ENCODE assay signal across 21 cellular contexts in genomic region chr11:130206141-130206540, GRCh38. TPM values are rescaled to one million over a fixed set of nuclear protein-coding genes. Genes with fewer than 3 reads are reported as not detected.
DNase-seq lines count a peak whose midpoint lies in the region; ATAC-seq and TF ChIP-seq lines count a peak whose summit lies in the region.
"Had no signal": no experiment of that assay in that cellular context is flagged by ENCODE, and none has a peak within 500 bp of the region (broad histone marks: within the 10 kb centered on the region; RNA-seq: fewer than 3 reads in every experiment).

No MANE protein-coding gene starts in this region.

- H3K4me1 ChIP-seq in H9 (ENCODE audit: insufficient read depth, low read length) (no peaks in the 10 kb centered on the region), body of pancreas (no peaks in the 10 kb centered on the region), lower lobe of right lung (no peaks in the 10 kb centered on the region), spleen (peaks cover 0 to 21% (median 14%) of the 10 kb centered on the region in 6 donors), tibial nerve (no peaks in the 10 kb centered on the region)

- H3K56ac ChIP-seq in H9 (ENCODE audit: insufficient read length, low read depth, low read length): no peak overlapping the region

- H3K27me3 Mint-ChIP-seq in H9 (ENCODE audit: low read depth): no peaks in the 10 kb centered on the region; the same call in 1 of the 2 replicates

- no peak overlapping the region for H3K27ac ChIP-seq in H9 (ENCODE audit: insufficient read length, low read depth, low read length)
- no peak overlapping the region for H3K27ac ChIP-seq in body of pancreas
- no peak overlapping the region for H3K27ac ChIP-seq in lower lobe of right lung
- H3K27ac ChIP-seq in spleen: no peak overlapping the region
- no peak overlapping the region for H3K27ac ChIP-seq in tibial nerve
- H3K27ac ChIP-seq: RWPE1 had no signal

- intact Hi-C loops in body of pancreas (cut with DNase I) (loop anchor here (10.0 kb wide), 1 partner anchor 199 kb away; no protein-coding TSS in a partner anchor), lower lobe of right lung (cut with DNase I) (no loop called here), spleen (cut with DNase I; ENCODE audit: low total_unique reads) (no loop called here)

- no peaks in the 10 kb centered on the region for H3K4me1 Mint-ChIP-seq in H9

- TF ChIP-seq CTCF in H9 (conservative IDR thresholded peaks at IDR 0.05) (no peak), body of pancreas (IDR thresholded peaks at IDR 0.05) (no peak), lower lobe of right lung (IDR thresholded peaks at IDR 0.05) (no peak), spleen (IDR thresholded peaks at IDR 0.05 in 8 of 11, conservative IDR thresholded peaks at IDR 0.05 in 3 of 11) (no peak), tibial nerve (IDR thresholded peaks at IDR 0.05) (no peak)

- H3K23me2 ChIP-seq in H9 (ENCODE audit: insufficient read length, low read depth, low read length, poor library complexity, severe bottlenecking): no peaks in the 10 kb centered on the region

- H4K5ac ChIP-seq in H9 (ENCODE audit: insufficient read length, low read depth, low read length): no peak overlapping the region

- H3K4me3 Mint-ChIP-seq in H9: no peak overlapping the region
- H3K4me3 Mint-ChIP-seq: CD14-positive monocyte had no signal

- no peak overlapping the region for H2BK120ac ChIP-seq in H9 (ENCODE audit: low read depth, low read length, poor library complexity, severe bottlenecking)

- no peak overlapping the region for H3K27ac Mint-ChIP-seq in H9

- no peak overlapping the region for H3K4ac ChIP-seq in H9 (ENCODE audit: low read depth, low read length)

- no peak overlapping the region for H2BK12ac ChIP-seq in H9 (ENCODE audit: insufficient read length, low read depth, low read length)

- H3K36me3 ChIP-seq in body of pancreas (replicated peaks in 1 of 2; ENCODE audit: insufficient read depth in 1 of 2, low read depth in 2 of 2) (peaks cover 0 to 23% of the 10 kb centered on the region in 2 donors), lower lobe of right lung (peaks cover 25% of the 10 kb centered on the region), spleen (peaks cover 0 to 23% (median 0%) of the 10 kb centered on the region in 6 donors), tibial nerve (no peaks in the 10 kb centered on the region)

- H3K4me2 ChIP-seq in H9 (ENCODE audit: insufficient read depth, insufficient read length, low read length): no peak overlapping the region

- peaks cover 9 to 17% (median 12%) of the 10 kb centered on the region in 3 experiments for H3K36me3 Mint-ChIP-seq in H9 (ENCODE audit: insufficient read depth in 1 of 3, low read depth in 3 of 3)

- no peak overlapping the region for H2AFZ ChIP-seq in H9 (ENCODE audit: low read length)

- H2AK5ac ChIP-seq in H9 (ENCODE audit: insufficient read length, low read length): no peak overlapping the region

- no peak overlapping the region for H3K14ac ChIP-seq in H9 (ENCODE audit: insufficient read depth, low read length)

- no peaks in the 10 kb centered on the region for H3K79me1 ChIP-seq in H9 (ENCODE audit: insufficient read depth, low read depth, low read length, poor library complexity, severe bottlenecking)

- TF ChIP-seq POLR2A in body of pancreas (IDR thresholded peaks at IDR 0.05): no peak
- TF ChIP-seq POLR2A in spleen (IDR thresholded peaks at IDR 0.05): no peak
- TF ChIP-seq POLR2A in tibial nerve (IDR thresholded peaks at IDR 0.05): no peak

- H3K9ac ChIP-seq in H9 (ENCODE audit: extremely low read depth, insufficient read length, low read length): no peak overlapping the region

- DNase-seq in H9 (peak; percentile 22), body of pancreas (peak in 3 of 4 donors; percentile 2 to 9 (median 3)), lower lobe of right lung (peak; percentile 29), spleen (peak; percentile 60), tibial nerve (ENCODE audit: low spot score in 2 of 2) (no peak)
- DNase-seq: ACHN; AML-193; GF-D8; NCI-H1105 treated with DMSO at 0.1 percent for 48 hours; NCI-H1694 treated with DMSO at 0.1 percent for 48 hours; NCI-H446 treated with DMSO at 0.1 percent for 48 hours; NK-92 treated with Interleukin-12 subunit alpha and Interleukin-12 subunit beta, amount 100 ng/mL, for 24 hours; OCI-M1 had no signal

- H3K9me3 Mint-ChIP-seq in H9: peaks cover 0 to 4% of the 10 kb centered on the region in 2 experiments; a peak in 1 of 5 replicates

- H3T11ph ChIP-seq in H9 (ENCODE audit: low read length): no peak overlapping the region

- ATAC-seq in body of pancreas: no peak
- no peak for ATAC-seq in lower lobe of right lung
- no peak for ATAC-seq in HG03097 (IDR thresholded peaks at IDR 0.05; ENCODE audit: low FRiP score, unreplicated experiment)
- ATAC-seq in HG02852 (IDR thresholded peaks at IDR 0.05; ENCODE audit: unreplicated experiment): no peak
- ATAC-seq in HG03521 (IDR thresholded peaks at IDR 0.05; ENCODE audit: unreplicated experiment): no peak

- H3K27me3 ChIP-seq in H9 (ENCODE audit: insufficient read depth, low read length) (no peaks in the 10 kb centered on the region), body of pancreas (no peaks in the 10 kb centered on the region), lower lobe of right lung (ENCODE audit: low read depth) (no peaks in the 10 kb centered on the region), spleen (replicated peaks in 1 of 7) (no peaks in the 10 kb centered on the region), tibial nerve (no peaks in the 10 kb centered on the region)

- H3K9me3 ChIP-seq in H9 (ENCODE audit: control insufficient read depth, low read depth, low read length): no peaks in the 10 kb centered on the region
- H3K9me3 ChIP-seq in body of pancreas: no peaks in the 10 kb centered on the region
- H3K9me3 ChIP-seq in lower lobe of right lung: no peaks in the 10 kb centered on the region
- H3K9me3 ChIP-seq in spleen: no peaks in the 10 kb centered on the region
- H3K9me3 ChIP-seq in tibial nerve: no peaks in the 10 kb centered on the region

- H2BK15ac ChIP-seq in H9 (ENCODE audit: low read depth, low read length): no peak overlapping the region

- no peaks in the 10 kb centered on the region for H3K79me2 ChIP-seq in H9 (ENCODE audit: insufficient read depth, low read length)

- no peak for TF ChIP-seq EP300 in tibial nerve (IDR thresholded peaks at IDR 0.05)

- WGBS in H9 (ENCODE audit: extremely low coverage, insufficient read length, low lambda C conversion rate): no CpG with 5 or more reads among the region's 22 CpGs
- WGBS in body of pancreas, 2 donors: 85 to 93% methylated on average over 22 of the region's 22 CpGs
- 83 to 92% (median 85%) methylated on average over 18 to 22 of the region's 22 CpGs for WGBS in spleen, 5 donors
- WGBS in tibial nerve, 2 donors: 86 to 90% methylated on average over 22 of the region's 22 CpGs

- H3K4me3 ChIP-seq in body of pancreas (no peak overlapping the region), lower lobe of right lung (no peak overlapping the region), spleen (no peak overlapping the region), tibial nerve (no peak overlapping the region)

- H2BK5ac ChIP-seq in H9 (ENCODE audit: insufficient read length, low read length): no peak overlapping the region

- no peak overlapping the region for H4K8ac ChIP-seq in H9 (replicated peaks; ENCODE audit: insufficient read length, low read depth, low read length)

- no peaks in the 10 kb centered on the region for H4K20me1 ChIP-seq in H9 (ENCODE audit: control insufficient read depth, insufficient read depth, insufficient read length)

- H3K23ac ChIP-seq in H9 (ENCODE audit: insufficient read length, low read depth, low read length): no peak overlapping the region

- H2BK20ac ChIP-seq in H9 (ENCODE audit: low read depth, low read length, poor library complexity, severe bottlenecking): no peak overlapping the region

- H4K91ac ChIP-seq in H9 (ENCODE audit: insufficient read length, low read depth, low read length): no peak overlapping the region

- H3K18ac ChIP-seq in H9 (ENCODE audit: insufficient read length, low read depth, low read length): no peak overlapping the region

RNA-seq across cellular contexts. Expression of gene ST14, which starts 46.6 kb away (rescaled TPM):
- total RNA-seq in H9 (2021): 22.4 and 22.9 TPM in 2 replicates
- total RNA-seq in body of pancreas: 10 to 100 TPM; 55.3 to 61.0 TPM
- total RNA-seq in lower lobe of right lung: 61.1 TPM
- total RNA-seq in spleen: 10 to 100 TPM in 6 of 7 donors, 1 to 10 TPM in 1; 7.1 to 20.2 (median 12.5) TPM
- 10 to 100 TPM; 10.7 to 25.9 (median 12.5) TPM for polyA plus RNA-seq in spleen
- 10 to 100 TPM in 1 of 4 donors, 1 to 10 TPM in 3; 1.5 to 10.8 (median 2.6) TPM for total RNA-seq in tibial nerve
- total RNA-seq: Daoy, LHCN-M2, SK-MEL-5 had no signal

Comparison
In these comparisons a context has a peak if more than half of its experiments do, and no peak if none do; other contexts are left out.
1. DNase-seq: peak in H9 (single experiment), body of pancreas (3 of 4), lower lobe of right lung (single experiment) and spleen (single experiment); none in tibial nerve (0 of 2).